Comparison of ENCODE assay signal across 21 cellular contexts in the genomic region with DNA sequence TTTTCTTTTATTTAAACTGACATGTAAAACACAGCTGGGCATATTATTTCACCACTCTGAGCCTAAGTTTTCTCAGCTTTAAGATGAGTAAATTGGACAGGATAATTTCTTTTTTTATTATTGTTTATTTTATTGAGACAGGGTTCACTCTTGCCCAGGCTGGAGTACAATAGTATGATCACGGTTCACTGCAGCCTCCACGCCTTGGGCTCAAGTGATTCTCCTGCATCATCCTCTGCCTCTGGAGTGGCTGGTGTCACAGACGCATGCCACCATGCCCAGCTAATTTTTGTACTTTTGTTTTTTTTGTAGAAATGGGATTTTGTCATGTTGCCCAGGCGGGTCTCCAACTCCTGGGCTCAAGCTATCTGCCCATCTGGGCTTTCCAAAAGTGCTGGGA. TPM values are rescaled to one million over a fixed set of nuclear protein-coding genes. Genes with fewer than 3 reads are reported as not detected.
DNase-seq lines count a peak whose midpoint lies in the region; TF ChIP-seq lines count a peak whose summit lies in the region.
"Had no signal": no experiment of that assay in that cellular context is flagged by ENCODE, and none has a peak within 500 bp of the region (broad histone marks: within the 10 kb centered on the region; RNA-seq: fewer than 3 reads in every experiment).

No MANE protein-coding gene starts in this region.

- no peak for TF ChIP-seq CTCF in HEK293 (tag by site-specific recombination; IDR thresholded peaks at IDR 0.05)
- TF ChIP-seq CTCF in esophagus squamous epithelium (IDR thresholded peaks at IDR 0.05) = no peak

- in situ Hi-C loops in Caki2 (cut with HindIII; ENCODE audit: low pct_unique_long_range_greater_than_20kb, low sequenced_read_pairs) = no loop called here

- no peak overlapping the region for H3K4me3 ChIP-seq in HEK293 (ENCODE audit: low read depth, low read length)
- no peak overlapping the region for H3K4me3 ChIP-seq in esophagus squamous epithelium
- H3K4me3 ChIP-seq: BLaER1, Peyer's patch, SK-N-MC had no signal

- TF ChIP-seq POLR2A in esophagus squamous epithelium (IDR thresholded peaks at IDR 0.05) = no peak

- POLR2A ChIA-PET in HEK293 (lab: Yijun Ruan, JAX) = interaction anchor here (1.4 kb wide), 1 partner anchor 12 kb away, joined by 3 read pairs; no protein-coding TSS in a partner anchor

- no peaks in the 10 kb centered on the region; a peak in 1 of 3 replicates for H3K36me3 ChIP-seq in HEK293 (ENCODE audit: control insufficient read depth in 2 of 2, insufficient read depth in 1 of 2, low read length in 2 of 2)
- no peaks in the 10 kb centered on the region for H3K36me3 ChIP-seq in esophagus squamous epithelium
- H3K36me3 ChIP-seq: BLaER1, Peyer's patch had no signal

- intact Hi-C loops in esophagus squamous epithelium (cut with DNase I) = no loop called here

- no peaks in the 10 kb centered on the region for H3K27me3 ChIP-seq in esophagus squamous epithelium
- H3K27me3 ChIP-seq: BLaER1, Peyer's patch had no signal

- H3K27ac ChIP-seq in HEK293 (ENCODE audit: extremely low read depth, low read depth, low read length) (no peak overlapping the region), esophagus squamous epithelium (peak overlapping the region in 3 of 4 donors; percentile 65 to 83 (median 74))
- H3K27ac ChIP-seq: BLaER1, HL-60, Peyer's patch, SK-N-MC had no signal

- no peaks in the 10 kb centered on the region for H3K9me3 ChIP-seq in HEK293 (ENCODE audit: control insufficient read depth, insufficient read depth, low read depth, low read length)
- no peaks in the 10 kb centered on the region for H3K9me3 ChIP-seq in esophagus squamous epithelium
- H3K9me3 ChIP-seq: BLaER1, Peyer's patch had no signal

- 51 to 80% methylated on average over 4 of the region's 4 CpGs for WGBS in esophagus squamous epithelium, 2 donors

- DNase-seq in Caki2 (ENCODE audit: low read depth) = peak; percentile 65
- DNase-seq in NCI-H69 (lab: John Stamatoyannopoulos, UW) = peak; percentile 36
- DNase-seq in esophagus squamous epithelium (lab: John Stamatoyannopoulos, UW) = no peak
- DNase-seq in activated CD4-positive, alpha-beta T cell treated with anti-CD3 and anti-CD28 coated beads, Interleukin-2, amount 50 U/mL, for 48 hours = no peak
- no peak for DNase-seq in NCI-H1930 (lab: John Stamatoyannopoulos, UW)
- DNase-seq in NCI-H526 (lab: John Stamatoyannopoulos, UW) = no peak
- DNase-seq: CD4-positive, CD25-positive, alpha-beta regulatory T cell; DMS79; GF-D8; MV-4-11; NCI-H1105; NCI-H1436 treated with DMSO at 0.1 percent for 48 hours; NCI-H187 treated with DMSO at 0.1 percent for 48 hours; NCI-H2107; NCI-H446 treated with DMSO at 0.1 percent for 48 hours; Peyer's patch; SIG-M5 had no signal

- H3K4me1 ChIP-seq in HEK293 (ENCODE audit: control insufficient read depth, insufficient read depth, low read length) = peaks cover 12% of the 10 kb centered on the region
- H3K4me1 ChIP-seq in esophagus squamous epithelium = peaks cover 3 to 69% (median 19%) of the 10 kb centered on the region in 3 donors
- H3K4me1 ChIP-seq: BLaER1, Peyer's patch had no signal

- CTCF ChIA-PET in HEK293 (lab: Yijun Ruan, JAX) = interaction anchor here (0.7 kb wide), 1 partner anchor 301 kb away, joined by 4 read pairs; no protein-coding TSS in a partner anchor

TF ChIP-seq in HEK293, 187 proteins besides CTCF, POLR2A, EP300 and RAD21:
- no peak for TF ChIP-seq FEZF1 (tag by site-specific recombination; IDR thresholded peaks at IDR 0.05)
- TF ChIP-seq, protein P1, sequence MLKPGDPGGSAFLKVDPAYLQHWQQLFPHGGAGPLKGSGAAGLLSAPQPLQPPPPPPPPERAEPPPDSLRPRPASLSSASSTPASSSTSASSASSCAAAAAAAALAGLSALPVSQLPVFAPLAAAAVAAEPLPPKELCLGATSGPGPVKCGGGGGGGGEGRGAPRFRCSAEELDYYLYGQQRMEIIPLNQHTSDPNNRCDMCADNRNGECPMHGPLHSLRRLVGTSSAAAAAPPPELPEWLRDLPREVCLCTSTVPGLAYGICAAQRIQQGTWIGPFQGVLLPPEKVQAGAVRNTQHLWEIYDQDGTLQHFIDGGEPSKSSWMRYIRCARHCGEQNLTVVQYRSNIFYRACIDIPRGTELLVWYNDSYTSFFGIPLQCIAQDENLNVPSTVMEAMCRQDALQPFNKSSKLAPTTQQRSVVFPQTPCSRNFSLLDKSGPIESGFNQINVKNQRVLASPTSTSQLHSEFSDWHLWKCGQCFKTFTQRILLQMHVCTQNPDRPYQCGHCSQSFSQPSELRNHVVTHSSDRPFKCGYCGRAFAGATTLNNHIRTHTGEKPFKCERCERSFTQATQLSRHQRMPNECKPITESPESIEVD (tag by site-specific recombination; IDR thresholded peaks at IDR 0.05) = peak; percentile 59

RNA-seq across cellular contexts. Expression of a gene that starts 12.7 kb away (rescaled TPM):
- 19.6 and 23.5 TPM in 2 replicates for total RNA-seq in Caki2 (2014; rRNA removed; shearing (Covaris generic); ENCODE audit: low replicate concordance)
- total RNA-seq in esophagus squamous epithelium = 10 to 100 TPM; 19.3 to 80.7 (median 39.1) TPM

Comparison
In these comparisons a context has a peak if more than half of its experiments do, and no peak if none do; other contexts are left out.
1. DNase-seq: peak in Caki2 (single experiment) and NCI-H69 (single experiment); none in esophagus squamous epithelium (single experiment), activated CD4-positive, alpha-beta T cell treated with anti-CD3 and anti-CD28 coated beads, Interleukin-2, amount 50 U/mL, for 48 hours (0 of 2), NCI-H1930 (0 of 2) and NCI-H526 (0 of 2).